ENCODE assay signal across 2 cellular contexts in the genomic region with DNA sequence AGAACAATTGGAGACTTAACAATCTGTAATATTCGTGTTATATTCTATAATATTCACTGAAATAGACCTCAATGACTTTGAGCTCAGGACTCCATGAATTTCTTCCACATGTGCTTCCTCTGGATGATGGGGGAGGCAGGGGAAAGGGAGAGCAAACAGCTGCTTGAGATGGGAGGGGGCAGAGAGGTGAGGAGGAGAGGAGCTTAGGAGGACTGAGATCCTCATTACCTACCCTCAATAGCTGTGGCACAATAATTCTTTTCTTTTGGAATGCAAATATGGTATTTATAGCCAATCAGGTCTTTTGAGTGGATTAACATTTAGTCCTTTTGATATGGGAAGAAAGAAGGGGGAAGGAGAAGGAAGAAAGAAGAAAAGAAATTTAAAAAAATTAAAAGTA.
TF ChIP-seq lines count a peak whose summit lies in the region.

No MANE protein-coding gene starts in this region.

TF ChIP-seq in SK-N-SH, 30 proteins besides CTCF, POLR2A, EP300 and RAD21 (continued from another document):
- TF ChIP-seq FOSL2 (IDR thresholded peaks at IDR 0.05; ENCODE audit: borderline replicate concordance, low read depth) (no peak), POLR2AphosphoS5 (IDR thresholded peaks at IDR 0.05; ENCODE audit: low read depth, low read length) (no peak), TCF12 (IDR thresholded peaks at IDR 0.05) (no peak), SMC3 (IDR thresholded peaks at IDR 0.05; ENCODE audit: low read depth, low read length) (no peak), GATA2 (CRISPR knock-in tag; IDR thresholded peaks at IDR 0.05) (no peak), YY1 (IDR thresholded peaks at IDR 0.05; ENCODE audit: low read depth) (no peak), MEF2A (IDR thresholded peaks at IDR 0.05; ENCODE audit: borderline replicate concordance, low read depth) (no peak), RCOR1 (IDR thresholded peaks at IDR 0.05; ENCODE audit: low read length) (no peak)
- TF ChIP-seq, protein P1, sequence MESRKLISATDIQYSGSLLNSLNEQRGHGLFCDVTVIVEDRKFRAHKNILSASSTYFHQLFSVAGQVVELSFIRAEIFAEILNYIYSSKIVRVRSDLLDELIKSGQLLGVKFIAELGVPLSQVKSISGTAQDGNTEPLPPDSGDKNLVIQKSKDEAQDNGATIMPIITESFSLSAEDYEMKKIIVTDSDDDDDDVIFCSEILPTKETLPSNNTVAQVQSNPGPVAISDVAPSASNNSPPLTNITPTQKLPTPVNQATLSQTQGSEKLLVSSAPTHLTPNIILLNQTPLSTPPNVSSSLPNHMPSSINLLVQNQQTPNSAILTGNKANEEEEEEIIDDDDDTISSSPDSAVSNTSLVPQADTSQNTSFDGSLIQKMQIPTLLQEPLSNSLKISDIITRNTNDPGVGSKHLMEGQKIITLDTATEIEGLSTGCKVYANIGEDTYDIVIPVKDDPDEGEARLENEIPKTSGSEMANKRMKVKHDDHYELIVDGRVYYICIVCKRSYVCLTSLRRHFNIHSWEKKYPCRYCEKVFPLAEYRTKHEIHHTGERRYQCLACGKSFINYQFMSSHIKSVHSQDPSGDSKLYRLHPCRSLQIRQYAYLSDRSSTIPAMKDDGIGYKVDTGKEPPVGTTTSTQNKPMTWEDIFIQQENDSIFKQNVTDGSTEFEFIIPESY (IDR thresholded peaks at IDR 0.05; ENCODE audit: borderline replicate concordance, low read depth) = no peak
- TF ChIP-seq, protein P2, sequence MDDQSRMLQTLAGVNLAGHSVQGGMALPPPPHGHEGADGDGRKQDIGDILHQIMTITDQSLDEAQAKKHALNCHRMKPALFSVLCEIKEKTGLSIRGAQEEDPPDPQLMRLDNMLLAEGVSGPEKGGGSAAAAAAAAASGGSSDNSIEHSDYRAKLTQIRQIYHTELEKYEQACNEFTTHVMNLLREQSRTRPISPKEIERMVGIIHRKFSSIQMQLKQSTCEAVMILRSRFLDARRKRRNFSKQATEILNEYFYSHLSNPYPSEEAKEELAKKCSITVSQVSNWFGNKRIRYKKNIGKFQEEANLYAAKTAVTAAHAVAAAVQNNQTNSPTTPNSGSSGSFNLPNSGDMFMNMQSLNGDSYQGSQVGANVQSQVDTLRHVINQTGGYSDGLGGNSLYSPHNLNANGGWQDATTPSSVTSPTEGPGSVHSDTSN (IDR thresholded peaks at IDR 0.05) = no peak
- TF ChIP-seq, protein P3, sequence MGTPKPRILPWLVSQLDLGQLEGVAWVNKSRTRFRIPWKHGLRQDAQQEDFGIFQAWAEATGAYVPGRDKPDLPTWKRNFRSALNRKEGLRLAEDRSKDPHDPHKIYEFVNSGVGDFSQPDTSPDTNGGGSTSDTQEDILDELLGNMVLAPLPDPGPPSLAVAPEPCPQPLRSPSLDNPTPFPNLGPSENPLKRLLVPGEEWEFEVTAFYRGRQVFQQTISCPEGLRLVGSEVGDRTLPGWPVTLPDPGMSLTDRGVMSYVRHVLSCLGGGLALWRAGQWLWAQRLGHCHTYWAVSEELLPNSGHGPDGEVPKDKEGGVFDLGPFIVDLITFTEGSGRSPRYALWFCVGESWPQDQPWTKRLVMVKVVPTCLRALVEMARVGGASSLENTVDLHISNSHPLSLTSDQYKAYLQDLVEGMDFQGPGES (IDR thresholded peaks at IDR 0.05; ENCODE audit: low read depth, low read length) = no peak
TF ChIP-seq in SK-N-SH: peak in this region for 0.

TF ChIP-seq in SK-N-SH treated with all-trans-retinoic acid at 6 μM for 48 hours, 23 proteins besides CTCF, POLR2A, EP300 and RAD21 (continued from another document):
- TF ChIP-seq, protein P4, sequence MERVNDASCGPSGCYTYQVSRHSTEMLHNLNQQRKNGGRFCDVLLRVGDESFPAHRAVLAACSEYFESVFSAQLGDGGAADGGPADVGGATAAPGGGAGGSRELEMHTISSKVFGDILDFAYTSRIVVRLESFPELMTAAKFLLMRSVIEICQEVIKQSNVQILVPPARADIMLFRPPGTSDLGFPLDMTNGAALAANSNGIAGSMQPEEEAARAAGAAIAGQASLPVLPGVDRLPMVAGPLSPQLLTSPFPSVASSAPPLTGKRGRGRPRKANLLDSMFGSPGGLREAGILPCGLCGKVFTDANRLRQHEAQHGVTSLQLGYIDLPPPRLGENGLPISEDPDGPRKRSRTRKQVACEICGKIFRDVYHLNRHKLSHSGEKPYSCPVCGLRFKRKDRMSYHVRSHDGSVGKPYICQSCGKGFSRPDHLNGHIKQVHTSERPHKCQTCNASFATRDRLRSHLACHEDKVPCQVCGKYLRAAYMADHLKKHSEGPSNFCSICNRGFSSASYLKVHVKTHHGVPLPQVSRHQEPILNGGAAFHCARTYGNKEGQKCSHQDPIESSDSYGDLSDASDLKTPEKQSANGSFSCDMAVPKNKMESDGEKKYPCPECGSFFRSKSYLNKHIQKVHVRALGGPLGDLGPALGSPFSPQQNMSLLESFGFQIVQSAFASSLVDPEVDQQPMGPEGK (CRISPR knock-in tag; IDR thresholded peaks at IDR 0.05; ENCODE audit: borderline replicate concordance) = no peak
- TF ChIP-seq SNAI2 (CRISPR knock-in tag; IDR thresholded peaks at IDR 0.05) (no peak), ZFP30 (CRISPR knock-in tag; IDR thresholded peaks at IDR 0.05) (no peak), RARB (CRISPR knock-in tag; IDR thresholded peaks at IDR 0.05) (no peak), TOX (CRISPR knock-in tag; IDR thresholded peaks at IDR 0.05; ENCODE audit: borderline replicate concordance) (no peak), BACH2 (CRISPR knock-in tag; IDR thresholded peaks at IDR 0.05; ENCODE audit: borderline replicate concordance) (no peak), TCF4 (CRISPR knock-in tag; IDR thresholded peaks at IDR 0.05; ENCODE audit: borderline replicate concordance) (no peak), ZNF565 (CRISPR knock-in tag; conservative IDR thresholded peaks at IDR 0.05; ENCODE audit: low read depth) (no peak)
- TF ChIP-seq, protein P5, sequence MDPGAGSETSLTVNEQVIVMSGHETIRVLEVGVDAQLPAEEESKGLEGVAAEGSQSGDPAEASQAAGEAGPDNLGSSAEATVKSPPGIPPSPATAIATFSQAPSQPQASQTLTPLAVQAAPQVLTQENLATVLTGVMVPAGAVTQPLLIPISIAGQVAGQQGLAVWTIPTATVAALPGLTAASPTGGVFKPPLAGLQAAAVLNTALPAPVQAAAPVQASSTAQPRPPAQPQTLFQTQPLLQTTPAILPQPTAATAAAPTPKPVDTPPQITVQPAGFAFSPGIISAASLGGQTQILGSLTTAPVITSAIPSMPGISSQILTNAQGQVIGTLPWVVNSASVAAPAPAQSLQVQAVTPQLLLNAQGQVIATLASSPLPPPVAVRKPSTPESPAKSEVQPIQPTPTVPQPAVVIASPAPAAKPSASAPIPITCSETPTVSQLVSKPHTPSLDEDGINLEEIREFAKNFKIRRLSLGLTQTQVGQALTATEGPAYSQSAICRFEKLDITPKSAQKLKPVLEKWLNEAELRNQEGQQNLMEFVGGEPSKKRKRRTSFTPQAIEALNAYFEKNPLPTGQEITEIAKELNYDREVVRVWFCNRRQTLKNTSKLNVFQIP (CRISPR knock-in tag; IDR thresholded peaks at IDR 0.05; ENCODE audit: borderline replicate concordance, low read depth) = no peak
- TF ChIP-seq, protein P6, sequence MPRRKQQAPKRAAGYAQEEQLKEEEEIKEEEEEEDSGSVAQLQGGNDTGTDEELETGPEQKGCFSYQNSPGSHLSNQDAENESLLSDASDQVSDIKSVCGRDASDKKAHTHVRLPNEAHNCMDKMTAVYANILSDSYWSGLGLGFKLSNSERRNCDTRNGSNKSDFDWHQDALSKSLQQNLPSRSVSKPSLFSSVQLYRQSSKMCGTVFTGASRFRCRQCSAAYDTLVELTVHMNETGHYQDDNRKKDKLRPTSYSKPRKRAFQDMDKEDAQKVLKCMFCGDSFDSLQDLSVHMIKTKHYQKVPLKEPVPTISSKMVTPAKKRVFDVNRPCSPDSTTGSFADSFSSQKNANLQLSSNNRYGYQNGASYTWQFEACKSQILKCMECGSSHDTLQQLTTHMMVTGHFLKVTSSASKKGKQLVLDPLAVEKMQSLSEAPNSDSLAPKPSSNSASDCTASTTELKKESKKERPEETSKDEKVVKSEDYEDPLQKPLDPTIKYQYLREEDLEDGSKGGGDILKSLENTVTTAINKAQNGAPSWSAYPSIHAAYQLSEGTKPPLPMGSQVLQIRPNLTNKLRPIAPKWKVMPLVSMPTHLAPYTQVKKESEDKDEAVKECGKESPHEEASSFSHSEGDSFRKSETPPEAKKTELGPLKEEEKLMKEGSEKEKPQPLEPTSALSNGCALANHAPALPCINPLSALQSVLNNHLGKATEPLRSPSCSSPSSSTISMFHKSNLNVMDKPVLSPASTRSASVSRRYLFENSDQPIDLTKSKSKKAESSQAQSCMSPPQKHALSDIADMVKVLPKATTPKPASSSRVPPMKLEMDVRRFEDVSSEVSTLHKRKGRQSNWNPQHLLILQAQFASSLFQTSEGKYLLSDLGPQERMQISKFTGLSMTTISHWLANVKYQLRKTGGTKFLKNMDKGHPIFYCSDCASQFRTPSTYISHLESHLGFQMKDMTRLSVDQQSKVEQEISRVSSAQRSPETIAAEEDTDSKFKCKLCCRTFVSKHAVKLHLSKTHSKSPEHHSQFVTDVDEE (CRISPR knock-in tag; IDR thresholded peaks at IDR 0.05) = no peak
